Comparison of ENCODE assay signal across 24 cellular contexts in the genomic region with DNA sequence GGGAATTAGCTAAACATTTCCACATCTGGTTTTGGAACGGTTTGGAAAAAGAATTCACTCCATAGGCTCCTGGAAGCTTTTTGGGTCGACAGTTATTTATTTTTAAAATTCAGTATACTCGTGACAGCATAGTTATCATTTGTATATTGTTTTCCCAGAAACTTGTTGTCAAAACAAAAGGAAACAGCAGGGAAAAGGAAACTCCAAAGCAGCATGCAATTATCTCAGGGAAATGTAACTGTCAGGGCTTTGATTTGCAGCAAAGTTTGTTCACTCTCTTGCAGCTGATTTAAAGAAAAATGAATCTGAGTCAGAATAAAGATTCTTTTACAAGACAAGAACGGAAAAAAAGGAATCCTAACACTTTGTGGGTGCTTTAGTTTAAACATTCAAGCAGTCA.
DNase-seq lines count a peak whose midpoint lies in the region; ATAC-seq, FAIRE-seq and TF ChIP-seq lines count a peak whose summit lies in the region.
"Had no signal": no experiment of that assay in that cellular context is flagged by ENCODE, and none has a peak within 500 bp of the region (broad histone marks: within the 10 kb centered on the region; RNA-seq: fewer than 3 reads in every experiment).

No MANE protein-coding gene starts in this region.

- DNase-seq in LHCN-M2 (ENCODE audit: low read depth) (peak; percentile 26), astrocyte (ENCODE audit: low read depth) (no peak), lung microvascular endothelial cell (ENCODE audit: low read depth in 2 of 2) (peak; percentile 25 to 57), NCI-H2196 treated with DMSO at 0.1 percent for 48 hours (lab: John Stamatoyannopoulos, UW; ENCODE audit: unreplicated experiment) (no peak), sigmoid colon (no peak)
- DNase-seq in central memory CD4-positive, alpha-beta T cell, result no peak
- no peak for DNase-seq in stimulated activated naive CD8-positive, alpha-beta T cell treated with anti-CD3 and anti-CD28 coated beads, Interleukin-15, Interleukin-2, amounts not matched to agents 100 U/mL and 50 U/mL, for 24 hours
- DNase-seq: ACHN; activated CD4-positive, alpha-beta memory T cell treated with anti-CD3 and anti-CD28 coated beads, Interleukin-2, amount 10 ng/mL, durations not matched to agents 7 days and 5 days; activated naive CD4-positive, alpha-beta T cell; activated T-cell treated with anti-CD3 and anti-CD28 coated beads, Interleukin-2, amount 50 U/mL, for 1 hour; foreskin keratinocyte; mesendoderm; NCI-H2107; NCI-H526; SHP77 treated with DMSO at 0.1 percent for 48 hours; spleen; stimulated activated CD4-positive, alpha-beta T cell treated with anti-CD3 and anti-CD28 coated beads, Interleukin-4, amount 100 ng/mL, for 4 hours had no signal

- 30 to 58% methylated on average over 4 of the region's 4 CpGs for WGBS in sigmoid colon, 2 donors

- FAIRE-seq in astrocyte (lab: Jason Lieb, UNC), result no peak

- no peak overlapping the region for H3K4me3 Mint-ChIP-seq in astrocyte (ENCODE audit: unreplicated experiment)
- H3K4me3 Mint-ChIP-seq: activated CD4-positive, alpha-beta memory T cell treated with anti-CD3 and anti-CD28 coated beads, Interleukin-2, amount 10 ng/mL, durations not matched to agents 7 days and 5 days; CD14-positive monocyte; natural killer cell treated with Interleukin-12 subunit alpha and Interleukin-12 subunit beta and Interleukin-15 and Interleukin-18, amount 100 ng/mL, for 72 hours; T-helper 2 cell treated with Interferon-gamma antibody and Interleukin-4, amounts not matched to agents 5 μg/mL and 100 μg/mL, for 36 hours; WTC11 had no signal

- H3K4me3 ChIP-seq in ACC112 (ENCODE audit: low read depth, low read length) (no peak overlapping the region), astrocyte (ENCODE audit: insufficient read depth, low read depth, low read length) (no peak overlapping the region), sigmoid colon (no peak overlapping the region)
- H3K4me3 ChIP-seq: spleen had no signal

- H3K36me3 ChIP-seq in ACC112 (ENCODE audit: insufficient read depth, low read length) (no peaks in the 10 kb centered on the region), astrocyte (ENCODE audit: insufficient read depth, low read length) (no peaks in the 10 kb centered on the region), sigmoid colon (no peaks in the 10 kb centered on the region)
- H3K36me3 ChIP-seq: spleen had no signal

- no peaks in the 10 kb centered on the region for H3K9me3 Mint-ChIP-seq in astrocyte (ENCODE audit: unreplicated experiment)
- H3K9me3 Mint-ChIP-seq: activated CD4-positive, alpha-beta memory T cell treated with anti-CD3 and anti-CD28 coated beads, Interleukin-2, amount 10 ng/mL, durations not matched to agents 7 days and 5 days; natural killer cell treated with Interleukin-12 subunit alpha and Interleukin-12 subunit beta and Interleukin-15 and Interleukin-18, amount 100 ng/mL, for 72 hours; T-helper 2 cell treated with Interferon-gamma antibody and Interleukin-4, amounts not matched to agents 5 μg/mL and 100 μg/mL, for 36 hours; WTC11 had no signal

- H3K4me1 Mint-ChIP-seq in astrocyte (ENCODE audit: low read depth, unreplicated experiment), result peaks cover 26% of the 10 kb centered on the region

- TF ChIP-seq POLR2A in sigmoid colon (IDR thresholded peaks at IDR 0.05), result no peak

- H3K27ac ChIP-seq in ACC112 (ENCODE audit: low read depth, low read length), result no peak overlapping the region
- H3K27ac ChIP-seq in astrocyte (ENCODE audit: low read depth, low read length), result no peak overlapping the region
- H3K27ac ChIP-seq in sigmoid colon, result no peak overlapping the region
- H3K27ac ChIP-seq: foreskin keratinocyte, KMS-11, spleen had no signal

- H3K4me1 ChIP-seq in ACC112 (ENCODE audit: control insufficient read depth, insufficient read depth, low read length, unreplicated experiment), result peaks cover 6% of the 10 kb centered on the region
- H3K4me1 ChIP-seq in astrocyte (ENCODE audit: insufficient read depth, low read length), result no peaks in the 10 kb centered on the region
- H3K4me1 ChIP-seq in sigmoid colon, result no peaks in the 10 kb centered on the region
- H3K4me1 ChIP-seq: spleen had no signal

- H3K9me3 ChIP-seq in astrocyte (ENCODE audit: insufficient read depth, low read depth, low read length) (no peaks in the 10 kb centered on the region), sigmoid colon (no peaks in the 10 kb centered on the region)
- H3K9me3 ChIP-seq: spleen had no signal

- no peaks in the 10 kb centered on the region for H3K27me3 Mint-ChIP-seq in astrocyte (ENCODE audit: low read depth, unreplicated experiment)

- no peak for ATAC-seq in stimulated activated naive CD8-positive, alpha-beta T cell treated with anti-CD3 and anti-CD28 coated beads, Interleukin-15, Interleukin-2, amounts not matched to agents 100 U/mL and 50 U/mL, for 24 hours
- ATAC-seq: foreskin keratinocyte; natural killer cell treated with Interleukin-12 subunit alpha and Interleukin-12 subunit beta and Interleukin-15 and Interleukin-18, amount 100 ng/mL, for 72 hours; WTC11 had no signal

- TF ChIP-seq EP300 in sigmoid colon (IDR thresholded peaks at IDR 0.05), result no peak

- intact Hi-C loops in sigmoid colon (cut with DNase I), result no loop called here

- H3K27ac Mint-ChIP-seq in astrocyte (ENCODE audit: unreplicated experiment), result no peak overlapping the region
- H3K27ac Mint-ChIP-seq: activated CD4-positive, alpha-beta memory T cell treated with anti-CD3 and anti-CD28 coated beads, Interleukin-2, amount 10 ng/mL, durations not matched to agents 7 days and 5 days; CD14-positive monocyte; natural killer cell treated with Interleukin-12 subunit alpha and Interleukin-12 subunit beta and Interleukin-15 and Interleukin-18, amount 100 ng/mL, for 72 hours; T-helper 2 cell treated with Interferon-gamma antibody and Interleukin-4, amounts not matched to agents 5 μg/mL and 100 μg/mL, for 36 hours; WTC11 had no signal

- H3K9ac ChIP-seq in astrocyte (ENCODE audit: low read length), result no peak overlapping the region
- H3K9ac ChIP-seq: KMS-11 had no signal

- peak overlapping the region; percentile 36 for H2AFZ ChIP-seq in ACC112 (ENCODE audit: low read length, unreplicated experiment)
- no peak overlapping the region for H2AFZ ChIP-seq in astrocyte (ENCODE audit: low read depth, low read length)

- no peaks in the 10 kb centered on the region for H3K36me3 Mint-ChIP-seq in astrocyte (ENCODE audit: low read depth, unreplicated experiment)
- H3K36me3 Mint-ChIP-seq: CD14-positive monocyte; natural killer cell treated with Interleukin-12 subunit alpha and Interleukin-12 subunit beta and Interleukin-15 and Interleukin-18, amount 100 ng/mL, for 72 hours; WTC11 had no signal

- no peaks in the 10 kb centered on the region for H4K20me1 ChIP-seq in astrocyte (ENCODE audit: insufficient read depth, low read length)

- H3K79me2 ChIP-seq in ACC112 (ENCODE audit: control insufficient read depth, insufficient read depth, low read length, unreplicated experiment), result no peaks in the 10 kb centered on the region
- no peaks in the 10 kb centered on the region for H3K79me2 ChIP-seq in astrocyte (ENCODE audit: insufficient read depth, low read length)

- TF ChIP-seq CTCF in astrocyte (IDR thresholded peaks at IDR 0.05; ENCODE audit: insufficient read depth, low read depth, low read length) (no peak), sigmoid colon (IDR thresholded peaks at IDR 0.05) (no peak)

- H3K27me3 ChIP-seq in ACC112 (ENCODE audit: insufficient read depth, low read length) (no peaks in the 10 kb centered on the region), astrocyte (ENCODE audit: insufficient read depth, low read length) (no peaks in the 10 kb centered on the region), sigmoid colon (no peaks in the 10 kb centered on the region)
- H3K27me3 ChIP-seq: foreskin keratinocyte, spleen had no signal

- peak overlapping the region; percentile 3 for H3K4me2 ChIP-seq in astrocyte (ENCODE audit: low read length)
- H3K4me2 ChIP-seq: KMS-11 had no signal

Comparison
In these comparisons a context has a peak if more than half of its experiments do, and no peak if none do; other contexts are left out.
1. DNase-seq: peak in LHCN-M2 (single experiment) and lung microvascular endothelial cell (2 of 2); none in astrocyte (single experiment), NCI-H2196 treated with DMSO at 0.1 percent for 48 hours (single experiment), sigmoid colon (single experiment), central memory CD4-positive, alpha-beta T cell (single experiment) and stimulated activated naive CD8-positive, alpha-beta T cell treated with anti-CD3 and anti-CD28 coated beads, Interleukin-15, Interleukin-2, amounts not matched to agents 100 U/mL and 50 U/mL, for 24 hours (single experiment).